ENCODE assay signal across 13 cellular contexts in genomic region chr1:33008051-33008914, GRCh38. TPM values are rescaled to one million over a fixed set of nuclear protein-coding genes. Genes with fewer than 3 reads are reported as not detected.
DNase-seq lines count a peak whose midpoint lies in the region; ATAC-seq, FAIRE-seq and TF ChIP-seq lines count a peak whose summit lies in the region.
"Had no signal": no experiment of that assay in that cellular context is flagged by ENCODE, and none has a peak within 500 bp of the region (broad histone marks: within the 10 kb centered on the region; RNA-seq: fewer than 3 reads in every experiment).

No MANE protein-coding gene starts in this region.

- POLR2A ChIA-PET in PC-9 (lab: Charles Lee; ENCODE audit: unreplicated experiment), result interaction anchor here (0.7 to 1.0 kb wide), 2 partner anchors 16 to 55 kb away, joined by 3 to 7 read pairs; no protein-coding TSS in a partner anchor

- H3K4me3 Mint-ChIP-seq in progenitor cell of endocrine pancreas (ENCODE audit: low read depth), result no peak overlapping the region

- peaks cover 4% of the 10 kb centered on the region; the same call in 1 of the 2 replicates for H4K20me1 ChIP-seq in PC-9 (ENCODE audit: insufficient read depth)

- no peaks in the 10 kb centered on the region for H3K9me3 Mint-ChIP-seq in progenitor cell of endocrine pancreas (ENCODE audit: low read depth)

- no peak for FAIRE-seq in urothelium cell line (lab: Jason Lieb, UNC)
- FAIRE-seq: GM12878 had no signal

- H3K4me1 Mint-ChIP-seq in progenitor cell of endocrine pancreas (ENCODE audit: low read depth), result peaks cover 38% of the 10 kb centered on the region

- H3K79me2 ChIP-seq in PC-9 (ENCODE audit: low read depth), result peaks cover 19% of the 10 kb centered on the region; the same call in 1 of the 2 replicates

- H3K27me3 ChIP-seq in PC-9 (ENCODE audit: insufficient read depth, low read depth) (no peaks in the 10 kb centered on the region), heart right ventricle (no peaks in the 10 kb centered on the region)
- H3K27me3 ChIP-seq: gastroesophageal sphincter, transverse colon had no signal

- H3F3A ChIP-seq in PC-9 (ENCODE audit: insufficient read depth, low read depth), result peaks cover 57% of the 10 kb centered on the region

- H3K4me3 ChIP-seq in PC-9, result no peak overlapping the region
- no peak overlapping the region for H3K4me3 ChIP-seq in heart right ventricle
- H3K4me3 ChIP-seq: gastroesophageal sphincter, GM12878, transverse colon had no signal

- peak overlapping the region; percentile 39 for H3K4me2 ChIP-seq in PC-9

- no peaks in the 10 kb centered on the region for H3K27me3 Mint-ChIP-seq in progenitor cell of endocrine pancreas

- no peak overlapping the region for H2AFZ ChIP-seq in PC-9

- H3K27ac Mint-ChIP-seq in progenitor cell of endocrine pancreas, result peak overlapping the region; percentile 89

- H3K9me3 ChIP-seq in PC-9 (ENCODE audit: insufficient read depth, low read depth) (no peaks in the 10 kb centered on the region), heart right ventricle (no peaks in the 10 kb centered on the region)
- H3K9me3 ChIP-seq: gastroesophageal sphincter, transverse colon had no signal

- BruUV-seq in PC-9 (replicated peaks; lab: Mats Ljungman, UMichigan), result no TSS peak

- H3K9me2 ChIP-seq in PC-9 (ENCODE audit: insufficient read depth), result no peaks in the 10 kb centered on the region

- H3K27ac ChIP-seq in PC-9, result peak overlapping the region; percentile 71
- H3K27ac ChIP-seq in heart right ventricle, result peak overlapping the region in 7 of 10 donors; percentile 2 to 95 (median 87)

- CTCF ChIA-PET in PC-9 (lab: Charles Lee), result interaction anchor here (0.6 to 1.0 kb wide), 2 partner anchors 46 to 47 kb away, joined by 4 read pairs; no protein-coding TSS in a partner anchor

- WGBS in heart right ventricle, 2 donors, result 67 to 72% methylated on average over 13 of the region's 13 CpGs

- H3K36me3 Mint-ChIP-seq in progenitor cell of endocrine pancreas (ENCODE audit: insufficient read depth), result peaks cover 21% of the 10 kb centered on the region

- H3K4me1 ChIP-seq in PC-9 (replicated peaks; ENCODE audit: insufficient read depth) (peaks cover 60% of the 10 kb centered on the region), heart right ventricle (peaks cover 27 to 96% (median 78%) of the 10 kb centered on the region in 9 donors)

- H3K36me3 ChIP-seq in PC-9 (ENCODE audit: low read depth) (peaks cover 33% of the 10 kb centered on the region), heart right ventricle (peaks cover 0 to 51% (median 21%) of the 10 kb centered on the region in 9 donors)

- TF ChIP-seq CTCF in PC-9 (conservative IDR thresholded peaks at IDR 0.05) (no peak), heart right ventricle (IDR thresholded peaks at IDR 0.05) (no peak), progenitor cell of endocrine pancreas (IDR thresholded peaks at IDR 0.05; ENCODE audit: unreplicated experiment) (no peak)

- peak; percentile 30 for DNase-seq in HT-29 (ENCODE audit: low spot score)
- peak; percentile 55 to 99 for DNase-seq in PC-9
- DNase-seq in heart right ventricle, result no peak
- DNase-seq in progenitor cell of endocrine pancreas (ENCODE audit: low spot score, unreplicated experiment), result no peak
- DNase-seq in germinal center (ENCODE audit: low spot score), result no peak
- no peak for DNase-seq in urothelium cell line (ENCODE audit: low spot score)
- no peak for DNase-seq in NCI-H82 (lab: John Stamatoyannopoulos, UW)
- DNase-seq: NCI-H1105, OCI-M1, transverse colon had no signal

- intact Hi-C loops in PC-9 (cut with micrococcal nuclease; ENCODE audit: unreplicated experiment), result loop anchor here (2.0 to 10.0 kb wide), 2 partner anchors 39 to 193 kb away; partner anchors contain the start of genes S100PBP and YARS1
- intact Hi-C loops in heart right ventricle (cut with DNase I), result loop anchor here in 3 of 10 donors (5.0 to 10.0 kb wide), 3 partner anchors 41 to 76 kb away; no protein-coding TSS in a partner anchor

- peak in 1 of 8 donors; percentile 15 for ATAC-seq in heart right ventricle
- ATAC-seq in HG03442 (IDR thresholded peaks at IDR 0.05; ENCODE audit: unreplicated experiment), result no peak
- ATAC-seq: GM12878 had no signal

RNA-seq across cellular contexts. Expression of gene AK2, which starts 28.4 kb away (rescaled TPM):
- 204 and 223 TPM in 2 replicates for total RNA-seq in HT-29 (2014; rRNA removed; shearing (Covaris generic))
- total RNA-seq in PC-9 (2021) (191 and 232 TPM in 2 replicates), heart right ventricle (100 to 1,000 TPM in 9 of 10 donors, 10 to 100 TPM in 1; 93.3 to 154 (median 111) TPM), progenitor cell of endocrine pancreas (115 and 116 TPM in 2 replicates)
- polyA plus RNA-seq in heart right ventricle, result 100 to 1,000 TPM; 175 to 305 TPM

RNA-seq across cellular contexts. Expression of gene RNF19B, which starts 43.7 kb away (rescaled TPM):
- total RNA-seq in HT-29 (2014; rRNA removed; shearing (Covaris generic)), result 15.8 and 19.2 TPM in 2 replicates
- 25.4 and 25.5 TPM in 2 replicates for total RNA-seq in PC-9 (2021)
- total RNA-seq in heart right ventricle, result 10 to 100 TPM; 10.2 to 36.9 (median 13.8) TPM
- 1 to 10 TPM; 1.1 to 7.0 TPM for polyA plus RNA-seq in heart right ventricle
- total RNA-seq in progenitor cell of endocrine pancreas, result 14.2 and 16.4 TPM in 2 replicates

Comparison
In these comparisons a context has a peak if more than half of its experiments do, and no peak if none do; other contexts are left out.
1. DNase-seq: peak in HT-29 (single experiment) and PC-9 (2 of 2); none in heart right ventricle (0 of 2), progenitor cell of endocrine pancreas (single experiment), germinal center (single experiment), urothelium cell line (single experiment) and NCI-H82 (single experiment).